11 cellular contexts compared by ENCODE assay signal in the genomic region with DNA sequence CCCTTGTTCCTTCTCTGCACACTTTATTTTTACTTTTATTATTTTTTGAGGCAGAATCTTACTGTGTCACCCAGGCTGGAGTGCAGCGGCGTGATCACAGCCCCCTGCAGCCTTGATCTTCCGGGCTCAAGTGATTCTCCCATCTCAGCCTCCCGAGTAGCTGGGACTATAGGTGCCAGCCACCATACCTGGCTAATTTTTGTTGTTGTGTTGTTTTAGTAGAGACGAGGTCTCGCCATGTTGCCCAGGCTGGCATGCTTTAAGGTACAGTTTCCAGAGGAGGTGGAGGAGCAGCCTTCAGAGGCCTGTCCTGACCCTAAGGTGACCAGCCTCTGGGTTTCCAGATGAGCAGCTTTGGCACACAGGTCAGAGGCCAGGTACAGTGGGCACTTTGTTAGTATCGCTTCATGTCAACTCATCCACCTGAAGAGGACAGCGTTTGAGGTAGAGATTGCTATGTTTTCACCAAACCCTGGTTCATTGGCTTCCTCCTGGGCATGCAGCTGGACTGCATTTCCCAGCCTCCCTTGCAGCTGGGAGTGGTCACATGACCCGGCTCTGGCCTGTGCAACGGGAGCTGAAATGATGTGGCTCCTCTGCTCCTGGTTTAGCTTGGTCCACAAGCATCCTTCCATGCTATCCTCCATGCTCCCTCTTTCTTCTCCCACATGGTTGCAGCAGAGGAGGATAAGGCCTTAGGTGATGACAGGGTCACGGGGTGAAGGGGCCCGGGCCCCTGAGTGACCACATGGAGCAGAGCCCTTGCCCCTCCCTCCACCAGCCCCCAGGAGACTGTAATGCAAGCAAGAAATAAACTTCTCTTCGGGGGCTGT.
DNase-seq lines count a peak whose midpoint lies in the region; ATAC-seq and TF ChIP-seq lines count a peak whose summit lies in the region.
"Had no signal": no experiment of that assay in that cellular context is flagged by ENCODE, and none has a peak within 500 bp of the region (broad histone marks: within the 10 kb centered on the region; RNA-seq: fewer than 3 reads in every experiment).

No MANE protein-coding gene starts in this region.

- TF ChIP-seq CTCF in activated B cell treated with CpG ODN at 0.5 μM for 24 hours (IDR thresholded peaks at IDR 0.05), result no peak
- no peak for TF ChIP-seq CTCF in tibial nerve (IDR thresholded peaks at IDR 0.05)

- no peaks in the 10 kb centered on the region for H3K36me3 Mint-ChIP-seq in activated T-cell treated with anti-CD3 and anti-CD28 coated beads, Interleukin-2, amount 50 U/mL, for 4 hours (ENCODE audit: insufficient read depth)
- H3K36me3 Mint-ChIP-seq in activated B cell treated with CpG ODN at 0.5 μM for 24 hours (ENCODE audit: low read depth), result no peaks in the 10 kb centered on the region

- no peak overlapping the region for H3K4me3 ChIP-seq in tibial nerve
- H3K4me3 ChIP-seq: lung had no signal

- no peaks in the 10 kb centered on the region for H3K9me3 Mint-ChIP-seq in activated T-cell treated with anti-CD3 and anti-CD28 coated beads, Interleukin-2, amount 50 U/mL, for 4 hours
- no peaks in the 10 kb centered on the region for H3K9me3 Mint-ChIP-seq in activated B cell treated with CpG ODN at 0.5 μM for 24 hours
- H3K9me3 Mint-ChIP-seq: stimulated activated naive CD8-positive, alpha-beta T cell treated with anti-CD3 and anti-CD28 coated beads, Interleukin-15, Interleukin-2, amounts not matched to agents 100 ng/mL and 50 ng/mL, for 24 hours had no signal

- H3K27ac ChIP-seq in tibial nerve, result peak overlapping the region in 3 of 4 donors; percentile 88 to 96 (median 92)

- 76 to 78% methylated on average over 13 of the region's 13 CpGs for WGBS in tibial nerve, 2 donors

- H3K27me3 ChIP-seq in tibial nerve, result no peaks in the 10 kb centered on the region

- POLR2A ChIA-PET in activated B cell treated with CpG ODN at 0.5 μM for 24 hours (lab: Charles Lee), result no interaction called here

- intact Hi-C loops in activated B cell treated with CpG ODN at 0.5 μM for 24 hours (cut with micrococcal nuclease), result no loop called here

- no peaks in the 10 kb centered on the region for H3K9me3 ChIP-seq in tibial nerve

- TF ChIP-seq POLR2A in tibial nerve (IDR thresholded peaks at IDR 0.05), result no peak

- no peak overlapping the region for H3K27ac Mint-ChIP-seq in activated B cell treated with CpG ODN at 0.5 μM for 24 hours
- H3K27ac Mint-ChIP-seq: stimulated activated naive CD8-positive, alpha-beta T cell treated with anti-CD3 and anti-CD28 coated beads, Interleukin-15, Interleukin-2, amounts not matched to agents 100 ng/mL and 50 ng/mL, for 24 hours had no signal

- CTCF ChIA-PET in activated B cell treated with CpG ODN at 0.5 μM for 24 hours (lab: Charles Lee), result no interaction called here

- peaks cover 10% of the 10 kb centered on the region for H3K4me1 Mint-ChIP-seq in activated T-cell treated with anti-CD3 and anti-CD28 coated beads, Interleukin-2, amount 50 U/mL, for 4 hours (ENCODE audit: low read depth)
- peaks cover 13% of the 10 kb centered on the region for H3K4me1 Mint-ChIP-seq in activated B cell treated with CpG ODN at 0.5 μM for 24 hours

- peaks cover 10 to 78% (median 56%) of the 10 kb centered on the region in 4 donors for H3K4me1 ChIP-seq in tibial nerve

- no peak overlapping the region for H3K4me3 Mint-ChIP-seq in activated T-cell treated with anti-CD3 and anti-CD28 coated beads, Interleukin-2, amount 50 U/mL, for 4 hours
- H3K4me3 Mint-ChIP-seq in activated B cell treated with CpG ODN at 0.5 μM for 24 hours, result no peak overlapping the region
- H3K4me3 Mint-ChIP-seq: stimulated activated naive CD8-positive, alpha-beta T cell treated with anti-CD3 and anti-CD28 coated beads, Interleukin-15, Interleukin-2, amounts not matched to agents 100 ng/mL and 50 ng/mL, for 24 hours had no signal

- TF ChIP-seq EP300 in tibial nerve (IDR thresholded peaks at IDR 0.05), result no peak

- H3K27me3 Mint-ChIP-seq in activated T-cell treated with anti-CD3 and anti-CD28 coated beads, Interleukin-2, amount 50 U/mL, for 4 hours (ENCODE audit: low read depth), result peaks cover 2% of the 10 kb centered on the region
- peaks cover 5% of the 10 kb centered on the region for H3K27me3 Mint-ChIP-seq in activated B cell treated with CpG ODN at 0.5 μM for 24 hours
- H3K27me3 Mint-ChIP-seq: stimulated activated naive CD8-positive, alpha-beta T cell treated with anti-CD3 and anti-CD28 coated beads, Interleukin-15, Interleukin-2, amounts not matched to agents 100 ng/mL and 50 ng/mL, for 24 hours had no signal

- H3K36me3 ChIP-seq in tibial nerve, result no peaks in the 10 kb centered on the region

- ATAC-seq in activated T-cell treated with anti-CD3 and anti-CD28 coated beads, Interleukin-2, amount 50 U/mL, for 4 hours, result no peak
- ATAC-seq in activated B cell treated with CpG ODN at 0.5 μM for 24 hours (ENCODE audit: low read depth), result no peak
- ATAC-seq in GM19035 (IDR thresholded peaks at IDR 0.05; ENCODE audit: unreplicated experiment), result no peak
- no peak for ATAC-seq in GM19467 (IDR thresholded peaks at IDR 0.05; ENCODE audit: unreplicated experiment)
- ATAC-seq in GM18519 (IDR thresholded peaks at IDR 0.05; ENCODE audit: low FRiP score, unreplicated experiment), result no peak

- peak; percentile 24 to 47 for DNase-seq in activated T-cell treated with anti-CD3 and anti-CD28 coated beads, Interleukin-2, amount 50 U/mL, for 48 hours
- no peak for DNase-seq in activated T-cell treated with anti-CD3 and anti-CD28 coated beads, Interleukin-2, amount 50 U/mL, for 4 hours
- DNase-seq in activated B cell treated with CpG ODN at 0.5 μM for 24 hours (peak; percentile 10), iPS-NIHi7 (ENCODE audit: extremely low spot score) (peak; percentile 63), tibial nerve (ENCODE audit: low spot score in 2 of 2) (peak in 1 of 2 donors; percentile 26)
- DNase-seq: COR-L47 had no signal
